ENCODE assay signal across 14 cellular contexts in the genomic region with DNA sequence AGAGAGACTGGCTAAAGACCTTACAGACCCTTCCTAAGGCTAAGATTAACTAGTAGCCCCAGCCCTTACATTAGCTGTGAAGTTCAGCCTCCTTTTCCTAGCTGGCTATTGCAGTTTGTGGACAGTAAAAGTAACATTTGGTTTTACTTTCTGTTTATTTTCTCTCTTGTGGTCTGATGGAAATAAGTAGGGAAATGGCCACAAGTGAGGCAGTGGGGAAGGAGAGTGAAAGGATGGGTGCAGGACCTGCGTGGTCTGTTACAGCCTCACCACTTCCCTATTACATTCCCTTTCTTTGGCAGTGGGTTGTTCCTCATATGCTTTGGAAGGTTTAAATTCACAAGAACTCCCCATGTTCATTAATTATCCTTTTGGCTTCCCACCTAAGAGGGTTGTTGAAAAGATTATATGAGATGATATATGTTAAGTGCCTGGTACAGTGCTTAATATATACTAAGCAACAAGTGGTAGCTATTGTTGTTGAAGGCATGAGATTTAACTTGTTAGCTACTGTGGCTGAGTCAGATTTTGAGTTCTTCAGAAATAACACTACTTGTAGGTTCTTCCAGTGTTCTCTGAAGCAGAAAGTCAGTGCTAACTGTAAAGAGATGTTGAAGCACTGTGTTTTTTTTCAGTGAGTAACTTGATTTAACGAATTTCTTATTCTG.
DNase-seq lines count a peak whose midpoint lies in the region; ATAC-seq, FAIRE-seq and TF ChIP-seq lines count a peak whose summit lies in the region.
"Had no signal": no experiment of that assay in that cellular context is flagged by ENCODE, and none has a peak within 500 bp of the region (broad histone marks: within the 10 kb centered on the region; RNA-seq: fewer than 3 reads in every experiment).

No MANE protein-coding gene starts in this region.

- ATAC-seq in GM19351 (IDR thresholded peaks at IDR 0.05; ENCODE audit: unreplicated experiment) (peak; percentile 60), HG02870 (IDR thresholded peaks at IDR 0.05; ENCODE audit: unreplicated experiment) (peak; percentile 61)
- peak; percentile 55 for ATAC-seq in stimulated activated memory B cell treated with anti-CD40 and anti-IgM and Interleukin-4, amounts not matched to agents 10 μg/mL and 1 μg/mL and 100 μg/mL, for 72 hours
- ATAC-seq: WTC11 had no signal

- no peaks in the 10 kb centered on the region for H4K20me1 ChIP-seq in mammary epithelial cell (ENCODE audit: insufficient read depth, low read length)

- H2AFZ ChIP-seq in mammary epithelial cell (ENCODE audit: low read depth, low read length) = no peak overlapping the region

- dilution Hi-C loops in mammary epithelial cell (cut with HindIII; ENCODE audit: low sequenced_read_pairs) = no loop called here

- H3K4me2 ChIP-seq in mammary epithelial cell (ENCODE audit: insufficient read depth, low read depth, low read length) = no peak overlapping the region

- no peak for TF ChIP-seq CTCF in kidney (IDR thresholded peaks at IDR 0.05; ENCODE audit: borderline replicate concordance, extremely low read depth, insufficient read depth)
- TF ChIP-seq CTCF in mammary epithelial cell (conservative IDR thresholded peaks at IDR 0.05 in 1 of 2, IDR thresholded peaks at IDR 0.05 in 1 of 2; ENCODE audit: extremely low read depth in 1 of 2, insufficient read depth in 1 of 2, low read depth in 1 of 2, low read length in 2 of 2) = no peak
- no peak for TF ChIP-seq CTCF in foreskin fibroblast (IDR thresholded peaks at IDR 0.05; ENCODE audit: low read depth, low read length)

- DNase-seq in SKM-1 (lab: John Stamatoyannopoulos, UW; ENCODE audit: unreplicated experiment) = peak; percentile 56
- no peak for DNase-seq in kidney
- no peak for DNase-seq in mammary epithelial cell
- no peak for DNase-seq in foreskin fibroblast
- DNase-seq: colonic mucosa, DMS 273 treated with DMSO at 0.1 percent for 48 hours, posterior cingulate gyrus had no signal

- H3K9me3 ChIP-seq in kidney (ENCODE audit: control insufficient read depth in 1 of 2, low read length in 2 of 2) (no peaks in the 10 kb centered on the region), mammary epithelial cell (replicated peaks; ENCODE audit: insufficient read depth, low read length) (no peaks in the 10 kb centered on the region)
- H3K9me3 ChIP-seq: colonic mucosa, thoracic aorta had no signal

- H3K4me1 ChIP-seq in kidney (ENCODE audit: control insufficient read depth in 1 of 2, insufficient read depth in 1 of 2, low read depth in 1 of 2, low read length in 2 of 2) (no peaks in the 10 kb centered on the region), mammary epithelial cell (ENCODE audit: insufficient read depth, low read length) (peaks cover 23% of the 10 kb centered on the region)
- H3K4me1 ChIP-seq: colonic mucosa had no signal

- H3K9ac ChIP-seq in kidney (ENCODE audit: low read length in 2 of 2) = no peak overlapping the region
- no peak overlapping the region for H3K9ac ChIP-seq in mammary epithelial cell (ENCODE audit: insufficient read depth, low read length)

- H3K79me2 ChIP-seq in mammary epithelial cell (ENCODE audit: insufficient read depth, low read length) = no peaks in the 10 kb centered on the region

- H3K27ac Mint-ChIP-seq in stimulated activated memory B cell treated with anti-CD40 and anti-IgM and Interleukin-4, amounts not matched to agents 10 μg/mL and 1 μg/mL and 100 μg/mL, for 72 hours = no peak overlapping the region
- H3K27ac Mint-ChIP-seq: IgD-negative memory B cell, WTC11 had no signal

- intact Hi-C loops in kidney (cut with DNase I) = no loop called here
- intact Hi-C loops in mammary epithelial cell (cut with micrococcal nuclease) = no loop called here

- H3K4me1 Mint-ChIP-seq in stimulated activated memory B cell treated with anti-CD40 and anti-IgM and Interleukin-4, amounts not matched to agents 10 μg/mL and 1 μg/mL and 100 μg/mL, for 72 hours = peaks cover 14% of the 10 kb centered on the region

- no TSS peak for BruUV-seq in mammary epithelial cell (replicated peaks; lab: Mats Ljungman, UMichigan)

- CTCF ChIA-PET in mammary epithelial cell (lab: Charles Lee; ENCODE audit: low non-redundant PET) = no interaction called here

- H3K27ac ChIP-seq in kidney (ENCODE audit: low read depth in 2 of 2, low read length in 2 of 2) = no peak overlapping the region
- H3K27ac ChIP-seq in mammary epithelial cell (ENCODE audit: insufficient read depth, low read depth, low read length) = no peak overlapping the region
- H3K27ac ChIP-seq: colonic mucosa, thoracic aorta had no signal

- WGBS in mammary epithelial cell (ENCODE audit: low coverage, missing lambda C conversion rate) = 95% methylated on average over 2 of the region's 2 CpGs

- no peaks in the 10 kb centered on the region for H3K27me3 Mint-ChIP-seq in stimulated activated memory B cell treated with anti-CD40 and anti-IgM and Interleukin-4, amounts not matched to agents 10 μg/mL and 1 μg/mL and 100 μg/mL, for 72 hours
- H3K27me3 Mint-ChIP-seq: IgD-negative memory B cell had no signal

- in situ Hi-C loops in mammary epithelial cell (cut with MboI; ENCODE audit: low sequenced_read_pairs in 2 of 2) = no loop called here

- peaks cover 6 to 8% of the 10 kb centered on the region in 2 donors for H3K36me3 ChIP-seq in kidney (ENCODE audit: control insufficient read depth in 1 of 2, insufficient read depth in 2 of 2, low read length in 2 of 2)
- no peaks in the 10 kb centered on the region for H3K36me3 ChIP-seq in mammary epithelial cell (ENCODE audit: insufficient read depth, low read length)
- H3K36me3 ChIP-seq: colonic mucosa had no signal

- no peak overlapping the region for H3K4me3 Mint-ChIP-seq in stimulated activated memory B cell treated with anti-CD40 and anti-IgM and Interleukin-4, amounts not matched to agents 10 μg/mL and 1 μg/mL and 100 μg/mL, for 72 hours
- H3K4me3 Mint-ChIP-seq: WTC11 had no signal

- no peaks in the 10 kb centered on the region for H3K9me3 Mint-ChIP-seq in stimulated activated memory B cell treated with anti-CD40 and anti-IgM and Interleukin-4, amounts not matched to agents 10 μg/mL and 1 μg/mL and 100 μg/mL, for 72 hours
- H3K9me3 Mint-ChIP-seq: IgD-negative memory B cell, WTC11 had no signal

- H3K27me3 ChIP-seq in mammary epithelial cell (ENCODE audit: insufficient read depth, low read length) = no peaks in the 10 kb centered on the region
- H3K27me3 ChIP-seq: colonic mucosa had no signal

- H3K4me3 ChIP-seq in kidney (ENCODE audit: low read length in 2 of 2) (no peak overlapping the region), mammary epithelial cell (replicated peaks in 1 of 3; ENCODE audit: insufficient read depth in 1 of 3, low read depth in 2 of 3, low read length in 3 of 3) (no peak overlapping the region), foreskin fibroblast (ENCODE audit: low read depth in 1 of 2, low read length in 2 of 2) (no peak overlapping the region)
- H3K4me3 ChIP-seq: colonic mucosa, thoracic aorta had no signal

- peaks cover 57% of the 10 kb centered on the region for H3K36me3 Mint-ChIP-seq in stimulated activated memory B cell treated with anti-CD40 and anti-IgM and Interleukin-4, amounts not matched to agents 10 μg/mL and 1 μg/mL and 100 μg/mL, for 72 hours
- H3K36me3 Mint-ChIP-seq: WTC11 had no signal

- no peak for FAIRE-seq in kidney (lab: Jason Lieb, UNC)
- FAIRE-seq: frontal cortex had no signal
